Comparison of ENCODE assay signal across 17 cellular contexts in the genomic region with DNA sequence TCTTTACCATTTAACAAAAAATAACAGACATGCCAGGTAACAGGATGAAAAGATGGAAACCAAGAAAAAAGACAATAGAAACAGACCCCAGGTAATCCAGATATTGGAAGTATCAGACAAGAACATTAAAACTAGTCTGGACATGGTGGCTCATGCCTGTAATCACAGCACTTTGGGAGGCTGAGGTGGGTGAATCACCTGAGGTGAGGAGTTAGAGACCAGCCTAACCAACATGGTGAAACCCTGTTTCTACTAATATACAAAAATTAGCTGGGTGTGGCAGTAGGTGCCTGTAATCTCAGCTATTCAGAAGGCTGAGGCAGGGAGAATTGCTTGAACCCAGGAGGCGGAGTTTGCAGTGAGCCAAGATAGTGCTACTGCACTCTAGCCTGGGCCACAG. TPM values are rescaled to one million over a fixed set of nuclear protein-coding genes. Genes with fewer than 3 reads are reported as not detected.
DNase-seq lines count a peak whose midpoint lies in the region; ATAC-seq and TF ChIP-seq lines count a peak whose summit lies in the region.
"Had no signal": no experiment of that assay in that cellular context is flagged by ENCODE, and none has a peak within 500 bp of the region (broad histone marks: within the 10 kb centered on the region; RNA-seq: fewer than 3 reads in every experiment).

No MANE protein-coding gene starts in this region.

- no peaks in the 10 kb centered on the region for H3K4me1 ChIP-seq in endodermal cell (ENCODE audit: control insufficient read depth, insufficient read depth, low read length)

- WGBS in endodermal cell (ENCODE audit: insufficient coverage in 1 of 2, insufficient read length in 1 of 2), 2 experiments = 87% methylated on average over 1 of the region's 1 CpG; no CpG with 5 or more reads in 1 of the 2 experiments

- H3K27ac Mint-ChIP-seq in activated naive CD8-positive, alpha-beta T cell = peak overlapping the region; percentile 22
- H3K27ac Mint-ChIP-seq in activated naive CD8-positive, alpha-beta T cell treated with anti-CD3 and anti-CD28 coated beads, Interleukin-2, amount 50 U/mL, for 24 hours = no peak overlapping the region
- H3K27ac Mint-ChIP-seq in endodermal cell = no peak overlapping the region
- H3K27ac Mint-ChIP-seq in effector memory CD8-positive, alpha-beta T cell = peak overlapping the region in 1 of 2 donors; percentile 54
- H3K27ac Mint-ChIP-seq: GM23338, H9 had no signal

- no peak overlapping the region for H3K27ac ChIP-seq in endodermal cell (ENCODE audit: low read depth, low read length)

- H3K4me3 Mint-ChIP-seq in activated naive CD8-positive, alpha-beta T cell = no peak overlapping the region
- H3K4me3 Mint-ChIP-seq in activated naive CD8-positive, alpha-beta T cell treated with anti-CD3 and anti-CD28 coated beads, Interleukin-2, amount 50 U/mL, for 24 hours = no peak overlapping the region
- H3K4me3 Mint-ChIP-seq in endodermal cell = no peak overlapping the region
- H3K4me3 Mint-ChIP-seq in effector memory CD8-positive, alpha-beta T cell = no peak overlapping the region
- H3K4me3 Mint-ChIP-seq: CD4-positive, alpha-beta memory T cell; GM23338; H9 had no signal

- no peaks in the 10 kb centered on the region for H3K27me3 ChIP-seq in endodermal cell (ENCODE audit: control insufficient read depth, insufficient read depth, low read length, poor library complexity, severe bottlenecking)

- DNase-seq in activated effector memory CD4-positive, alpha-beta T cell treated with anti-CD3 and anti-CD28 coated beads, Interleukin-2, amount 50 U/mL, for 16 hours = peak; percentile 8
- no peak for DNase-seq in activated effector memory CD4-positive, alpha-beta T cell treated with Interleukin-2 at 50 U/mL for 16 hours
- no peak for DNase-seq in activated naive CD8-positive, alpha-beta T cell treated with anti-CD3 and anti-CD28 coated beads, Interleukin-2, amount 50 U/mL, for 24 hours
- DNase-seq in endodermal cell = peak; percentile 7
- peak; percentile 25 for DNase-seq in posterior vena cava (ENCODE audit: low spot score)
- no peak for DNase-seq in NCI-H146 treated with DMSO at 0.1 percent for 48 hours (lab: John Stamatoyannopoulos, UW; ENCODE audit: unreplicated experiment)
- no peak for DNase-seq in effector memory CD8-positive, alpha-beta T cell
- DNase-seq: C1 segment of cervical spinal cord; Calu3; CD4-positive, alpha-beta memory T cell; COR-L47; DMS53; GF-D8 had no signal

- TF ChIP-seq CTCF in endodermal cell (conservative IDR thresholded peaks at IDR 0.05) = no peak

- intact Hi-C loops in posterior vena cava (cut with DNase I) = no loop called here

- H3K4me3 ChIP-seq in endodermal cell (ENCODE audit: low read length) = no peak overlapping the region
- H3K4me3 ChIP-seq: GM23338 had no signal

- peaks cover 44% of the 10 kb centered on the region for H3K4me1 Mint-ChIP-seq in activated naive CD8-positive, alpha-beta T cell (ENCODE audit: low read depth)
- peaks cover 37% of the 10 kb centered on the region for H3K4me1 Mint-ChIP-seq in activated naive CD8-positive, alpha-beta T cell treated with anti-CD3 and anti-CD28 coated beads, Interleukin-2, amount 50 U/mL, for 24 hours
- no peaks in the 10 kb centered on the region for H3K4me1 Mint-ChIP-seq in endodermal cell
- H3K4me1 Mint-ChIP-seq in effector memory CD8-positive, alpha-beta T cell (ENCODE audit: low read depth in 2 of 2) = peaks cover 17 to 21% of the 10 kb centered on the region in 2 donors
- H3K4me1 Mint-ChIP-seq: GM23338, H9 had no signal

- ATAC-seq in activated naive CD8-positive, alpha-beta T cell treated with anti-CD3 and anti-CD28 coated beads, Interleukin-2, amount 50 U/mL, for 24 hours = no peak
- ATAC-seq in effector memory CD8-positive, alpha-beta T cell (replicated peaks) = no peak
- ATAC-seq: GM23338, HCT116 had no signal

- peaks cover 51% of the 10 kb centered on the region for H3K36me3 ChIP-seq in endodermal cell (ENCODE audit: control insufficient read depth, insufficient read depth, low read length)

- no peaks in the 10 kb centered on the region for H3K27me3 Mint-ChIP-seq in activated naive CD8-positive, alpha-beta T cell
- H3K27me3 Mint-ChIP-seq in activated naive CD8-positive, alpha-beta T cell treated with anti-CD3 and anti-CD28 coated beads, Interleukin-2, amount 50 U/mL, for 24 hours = no peaks in the 10 kb centered on the region
- H3K27me3 Mint-ChIP-seq in endodermal cell (ENCODE audit: insufficient read depth) = peaks cover 16% of the 10 kb centered on the region
- no peaks in the 10 kb centered on the region for H3K27me3 Mint-ChIP-seq in effector memory CD8-positive, alpha-beta T cell
- H3K27me3 Mint-ChIP-seq: CD4-positive, alpha-beta memory T cell had no signal

- H3K36me3 Mint-ChIP-seq in activated naive CD8-positive, alpha-beta T cell = peaks cover 19% of the 10 kb centered on the region
- peaks cover 59% of the 10 kb centered on the region for H3K36me3 Mint-ChIP-seq in activated naive CD8-positive, alpha-beta T cell treated with anti-CD3 and anti-CD28 coated beads, Interleukin-2, amount 50 U/mL, for 24 hours (ENCODE audit: low read depth)
- peaks cover 62% of the 10 kb centered on the region for H3K36me3 Mint-ChIP-seq in endodermal cell (ENCODE audit: low read depth)
- H3K36me3 Mint-ChIP-seq in effector memory CD8-positive, alpha-beta T cell (ENCODE audit: insufficient read depth) = peaks cover 3% of the 10 kb centered on the region

- H3K9me3 ChIP-seq in endodermal cell (ENCODE audit: control insufficient read depth, low read length) = peaks cover 55% of the 10 kb centered on the region

- H3K9ac ChIP-seq in endodermal cell (ENCODE audit: extremely low read depth, low read length, poor library complexity, severe bottlenecking) = no peak overlapping the region

- H3K9me3 Mint-ChIP-seq in activated naive CD8-positive, alpha-beta T cell (ENCODE audit: low read depth) = peaks cover 3% of the 10 kb centered on the region
- H3K9me3 Mint-ChIP-seq in activated naive CD8-positive, alpha-beta T cell treated with anti-CD3 and anti-CD28 coated beads, Interleukin-2, amount 50 U/mL, for 24 hours = peaks cover 18% of the 10 kb centered on the region
- peaks cover 65% of the 10 kb centered on the region for H3K9me3 Mint-ChIP-seq in endodermal cell
- peaks cover 0 to 5% of the 10 kb centered on the region in 2 donors for H3K9me3 Mint-ChIP-seq in effector memory CD8-positive, alpha-beta T cell

RNA-seq across cellular contexts. Expression of gene ACAD9, which starts 40.6 kb away (rescaled TPM):
- total RNA-seq in endodermal cell = 10 to 100 TPM; 48.0 to 52.1 TPM
- 32.3 TPM for polyA plus RNA-seq in endodermal cell (2013, experiment 1 of 2)
- polyA plus RNA-seq in endodermal cell (2013, experiment 2 of 2) = 30.3 TPM
- 10 to 100 TPM; 27.2 to 32.4 TPM for total RNA-seq in posterior vena cava

Comparison
In these comparisons a context has a peak if more than half of its experiments do, and no peak if none do; other contexts are left out.
1. DNase-seq: peak in activated effector memory CD4-positive, alpha-beta T cell treated with anti-CD3 and anti-CD28 coated beads, Interleukin-2, amount 50 U/mL, for 16 hours (single experiment), endodermal cell (single experiment) and posterior vena cava (single experiment); none in activated effector memory CD4-positive, alpha-beta T cell treated with Interleukin-2 at 50 U/mL for 16 hours (single experiment), activated naive CD8-positive, alpha-beta T cell treated with anti-CD3 and anti-CD28 coated beads, Interleukin-2, amount 50 U/mL, for 24 hours (single experiment), NCI-H146 treated with DMSO at 0.1 percent for 48 hours (single experiment) and effector memory CD8-positive, alpha-beta T cell (0 of 3).